In the genomic region with DNA sequence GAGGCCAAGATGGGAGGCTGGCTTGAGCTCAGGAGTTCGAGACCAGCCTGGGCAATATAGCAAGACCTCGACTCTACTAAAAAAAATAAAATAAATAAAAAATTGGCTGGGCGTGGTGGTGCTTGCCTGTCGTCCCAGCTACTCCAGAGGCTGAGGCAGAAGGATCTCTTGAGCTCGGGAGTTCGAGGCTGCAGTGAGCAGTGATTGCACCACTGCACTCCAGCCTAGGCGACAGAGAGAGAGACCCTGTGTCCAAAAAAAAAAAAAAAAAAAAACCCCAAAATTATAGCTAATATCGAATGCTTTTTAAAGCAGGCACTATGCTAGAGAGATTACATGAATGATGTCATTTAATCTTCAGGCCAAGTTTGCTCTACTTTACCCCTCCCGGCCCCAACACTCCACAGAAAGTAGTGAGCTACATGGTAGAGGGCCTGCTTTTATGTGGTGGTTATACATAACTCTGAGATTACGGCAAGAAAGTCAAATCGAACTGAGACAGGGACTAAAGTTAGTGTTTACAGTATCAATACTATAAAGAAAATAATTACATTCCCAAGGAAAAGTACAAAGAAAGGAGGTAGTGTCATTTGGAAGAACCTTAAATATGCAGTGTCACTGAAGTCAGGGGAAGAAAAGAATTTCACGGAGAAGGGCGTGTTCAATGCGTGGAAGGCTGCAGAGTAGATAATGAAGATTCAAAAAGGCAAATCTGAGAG, we compare ENCODE assay signal across 7 cellular contexts. TPM values are rescaled to one million over a fixed set of nuclear protein-coding genes. Genes with fewer than 3 reads are reported as not detected.
DNase-seq lines count a peak whose midpoint lies in the region; ATAC-seq and TF ChIP-seq lines count a peak whose summit lies in the region.

No MANE protein-coding gene starts in this region.

- peaks cover 0 to 15% (median 6%) of the 10 kb centered on the region in 3 donors for H3K36me3 ChIP-seq in skeletal muscle tissue (ENCODE audit: control insufficient read depth in 3 of 3, insufficient read depth in 3 of 3, low read length in 3 of 3)

- H4K20me1 ChIP-seq in H9 (ENCODE audit: control insufficient read depth, insufficient read depth, insufficient read length) = no peaks in the 10 kb centered on the region

- CTCF ChIA-PET in T-cell (lab: Charles Lee) = interaction anchor here (0.6 to 0.9 kb wide), 6 partner anchors 59 to 486 kb away, joined by 3 to 5 read pairs (median 3); no protein-coding TSS in a partner anchor

- H3K27ac ChIP-seq in H9 (ENCODE audit: insufficient read length, low read depth, low read length) (no peak overlapping the region), skeletal muscle tissue (ENCODE audit: low read depth, low read length) (peak overlapping the region; percentile 93)

- H3K9me3 ChIP-seq in H9 (ENCODE audit: control insufficient read depth, low read depth, low read length) = no peaks in the 10 kb centered on the region
- H3K9me3 ChIP-seq in skeletal muscle tissue (ENCODE audit: control insufficient read depth in 3 of 3, low read length in 3 of 3) = no peaks in the 10 kb centered on the region

- ATAC-seq in T-cell (replicated peaks in 1 of 4) (no peak), HG03045 (IDR thresholded peaks at IDR 0.05; ENCODE audit: unreplicated experiment) (no peak)

- no peak overlapping the region for H4K91ac ChIP-seq in H9 (ENCODE audit: insufficient read length, low read depth, low read length)

- H3K18ac ChIP-seq in H9 (ENCODE audit: insufficient read length, low read depth, low read length) = no peak overlapping the region

- peaks cover 9% of the 10 kb centered on the region; the same call in 1 of the 2 replicates for H3K4me1 ChIP-seq in H9 (ENCODE audit: insufficient read depth, low read length)
- H3K4me1 ChIP-seq in skeletal muscle tissue (ENCODE audit: control insufficient read depth in 3 of 3, insufficient read depth in 3 of 3, low read length in 3 of 3) = peaks cover 23 to 45% (median 29%) of the 10 kb centered on the region in 3 donors

- TF ChIP-seq CTCF in H9 (conservative IDR thresholded peaks at IDR 0.05) (no peak), fibroblast of villous mesenchyme (IDR thresholded peaks at IDR 0.05; ENCODE audit: insufficient read depth, low read depth, low read length) (no peak), GM10266 (IDR thresholded peaks at IDR 0.05; ENCODE audit: control insufficient read depth, insufficient read depth, low read depth, missing control alignments) (no peak)

- H3K4me3 ChIP-seq in fibroblast of villous mesenchyme (ENCODE audit: low read depth, low read length) (peak overlapping the region; percentile 96), skeletal muscle tissue (ENCODE audit: low read length in 3 of 3) (peak overlapping the region; percentile 84 to 97 (median 85))

- no peak for DNase-seq in H9
- DNase-seq in T-cell = peak in 4 of 34 experiments; percentile 4 to 10 (median 8)
- peak; percentile 22 for DNase-seq in fibroblast of villous mesenchyme (ENCODE audit: low read depth)
- no peak for DNase-seq in GM10266 (ENCODE audit: extremely low spot score)
- no peak for DNase-seq in hypothalamus (lab: John Stamatoyannopoulos, UW)

- H3K4me3 Mint-ChIP-seq in H9 (peak overlapping the region; percentile 87 to 89), T-cell (peak overlapping the region; percentile 86 to 94 (median 91))

- no peak overlapping the region for H2AFZ ChIP-seq in H9 (ENCODE audit: low read length)

- peaks cover 16% of the 10 kb centered on the region; the same call in 1 of the 2 replicates for H3K79me2 ChIP-seq in H9 (ENCODE audit: insufficient read depth, low read length)

- no peak overlapping the region for H4K8ac ChIP-seq in H9 (replicated peaks; ENCODE audit: insufficient read length, low read depth, low read length)

- no peak overlapping the region for H3K23ac ChIP-seq in H9 (ENCODE audit: insufficient read length, low read depth, low read length)

- peak overlapping the region; percentile 90 for H3K4me2 ChIP-seq in H9 (ENCODE audit: insufficient read depth, insufficient read length, low read length)

- POLR2A ChIA-PET in T-cell (lab: Charles Lee) = interaction anchor here (0.6 to 1.1 kb wide), 6 partner anchors 15 to 280 kb away, joined by 3 to 22 read pairs (median 6); no protein-coding TSS in a partner anchor

- no peak overlapping the region for H3T11ph ChIP-seq in H9 (ENCODE audit: low read length)

- H2BK120ac ChIP-seq in H9 (ENCODE audit: low read depth, low read length, poor library complexity, severe bottlenecking) = no peak overlapping the region

- H3K27me3 ChIP-seq in H9 (ENCODE audit: insufficient read depth, low read length) = no peaks in the 10 kb centered on the region
- no peaks in the 10 kb centered on the region for H3K27me3 ChIP-seq in skeletal muscle tissue (ENCODE audit: control insufficient read depth in 3 of 3, insufficient read depth in 3 of 3, low read length in 3 of 3)

- H3K79me1 ChIP-seq in H9 (ENCODE audit: insufficient read depth, low read depth, low read length, poor library complexity, severe bottlenecking) = peaks cover 4% of the 10 kb centered on the region

- H2BK20ac ChIP-seq in H9 (ENCODE audit: low read depth, low read length, poor library complexity, severe bottlenecking) = no peak overlapping the region

- H3K14ac ChIP-seq in H9 (ENCODE audit: insufficient read depth, low read length) = no peak overlapping the region

- H4K5ac ChIP-seq in H9 (ENCODE audit: insufficient read length, low read depth, low read length) = no peak overlapping the region

- H3K27ac Mint-ChIP-seq in H9 (peak overlapping the region; percentile 15 to 89 (median 39); a peak in 6 of 7 replicates), T-cell (peak overlapping the region; percentile 92 to 93)

- no peak overlapping the region for H2BK5ac ChIP-seq in H9 (ENCODE audit: insufficient read length, low read length)

- peaks cover 3% of the 10 kb centered on the region for H3K23me2 ChIP-seq in H9 (ENCODE audit: insufficient read length, low read depth, low read length, poor library complexity, severe bottlenecking)

- H3K9me3 Mint-ChIP-seq in H9 (no peaks in the 10 kb centered on the region), T-cell (no peaks in the 10 kb centered on the region)

- H3K4me1 Mint-ChIP-seq in H9 (peaks cover 20 to 27% of the 10 kb centered on the region in 2 experiments), T-cell (peaks cover 62 to 84% (median 65%) of the 10 kb centered on the region in 3 donors)

- H3K9ac ChIP-seq in H9 (ENCODE audit: extremely low read depth, insufficient read length, low read length) (peak overlapping the region; percentile 57), skeletal muscle tissue (ENCODE audit: low read depth in 1 of 3, low read length in 3 of 3) (peak overlapping the region; percentile 92 to 97 (median 95))

- H3K36me3 Mint-ChIP-seq in H9 (ENCODE audit: insufficient read depth in 1 of 3, low read depth in 3 of 3) (peaks cover 2 to 14% (median 13%) of the 10 kb centered on the region in 3 experiments; a peak in 4 of 7 replicates), T-cell (peaks cover 34% of the 10 kb centered on the region)

- no peak overlapping the region for H3K4ac ChIP-seq in H9 (ENCODE audit: low read depth, low read length)

- H2BK15ac ChIP-seq in H9 (ENCODE audit: low read depth, low read length) = no peak overlapping the region

- WGBS in H9 (ENCODE audit: extremely low coverage, insufficient read length, low lambda C conversion rate) = no CpG with 5 or more reads among the region's 14 CpGs

- peaks cover 1% of the 10 kb centered on the region; the same call in 1 of the 2 replicates for H3K27me3 Mint-ChIP-seq in H9 (ENCODE audit: low read depth)
- no peaks in the 10 kb centered on the region for H3K27me3 Mint-ChIP-seq in T-cell

- no peak overlapping the region for H3K56ac ChIP-seq in H9 (ENCODE audit: insufficient read length, low read depth, low read length)

- no peak overlapping the region for H2BK12ac ChIP-seq in H9 (ENCODE audit: insufficient read length, low read depth, low read length)

- no peak overlapping the region for H2AK5ac ChIP-seq in H9 (ENCODE audit: insufficient read length, low read length)

RNA-seq across cellular contexts. Expression of gene ADPGK, which starts 1.1 kb away (rescaled TPM):
- 48.5 and 54.8 TPM in 2 replicates for total RNA-seq in H9 (2021)
- 100 to 1,000 TPM in 3 of 5 donors, 10 to 100 TPM in 2; 97.0 to 106 (median 102) TPM for total RNA-seq in T-cell
- total RNA-seq in fibroblast of villous mesenchyme = 51.5 and 74.7 TPM in 2 replicates
- total RNA-seq in skeletal muscle tissue = 39.1 TPM
